In genomic region chr1:99004270-99005141, GRCh38 we compare ENCODE assay signal across 8 cellular contexts. TPM values are rescaled to one million over a fixed set of nuclear protein-coding genes. Genes with fewer than 3 reads are reported as not detected.
DNase-seq lines count a peak whose midpoint lies in the region; ATAC-seq and TF ChIP-seq lines count a peak whose summit lies in the region.

PLPPR5 (minus strand) TSS chr1:99004861; CDS start chr1:99004671, 190 bp downstream.

- intact Hi-C loops in transverse colon (cut with DNase I; ENCODE audit: low total_unique reads) (no loop called here), CD14-positive monocyte (cut with micrococcal nuclease) (no loop called here)

- peak; percentile 53 for TF ChIP-seq CTCF in WERI-Rb-1 (IDR thresholded peaks at IDR 0.05; ENCODE audit: low read depth, low read length)
- TF ChIP-seq CTCF in transverse colon (IDR thresholded peaks at IDR 0.05) = no peak
- TF ChIP-seq CTCF in CD14-positive monocyte (IDR thresholded peaks at IDR 0.05) = no peak

- H3K9me3 Mint-ChIP-seq in CD14-positive monocyte = peaks cover 0 to 7% (median 4%) of the 10 kb centered on the region in 7 donors

- DNase-seq in NCI-H146 (lab: John Stamatoyannopoulos, UW) = peak; percentile 14
- DNase-seq in NCI-H146 treated with DMSO at 0.1 percent for 48 hours (lab: John Stamatoyannopoulos, UW; ENCODE audit: unreplicated experiment) = no peak
- DNase-seq in WERI-Rb-1 = peak; percentile 65
- DNase-seq in effector memory CD4-positive, alpha-beta T cell = no peak
- DNase-seq in transverse colon = no peak
- DNase-seq in CD14-positive monocyte (ENCODE audit: low spot score) = no peak

- peaks cover 37 to 61% (median 49%) of the 10 kb centered on the region in 3 donors for H3K27me3 Mint-ChIP-seq in CD14-positive monocyte (ENCODE audit: low read depth in 3 of 3)

- in situ Hi-C loops in transverse colon (cut with MboI; ENCODE audit: low pct_ligation_motif_present in 1 of 4, low pct_unique_long_range_greater_than_20kb in 1 of 4, low sequenced_read_pairs in 3 of 4) = no loop called here

- no peaks in the 10 kb centered on the region for H3K9me3 ChIP-seq in WERI-Rb-1 (ENCODE audit: severe bottlenecking)
- no peaks in the 10 kb centered on the region for H3K9me3 ChIP-seq in effector memory CD4-positive, alpha-beta T cell (ENCODE audit: control insufficient read depth, low read length)
- H3K9me3 ChIP-seq in mesodermal cell (ENCODE audit: control insufficient read depth, low read length) = no peaks in the 10 kb centered on the region
- no peaks in the 10 kb centered on the region for H3K9me3 ChIP-seq in transverse colon

- H3K27me3 ChIP-seq in WERI-Rb-1 (ENCODE audit: insufficient read depth, low read depth, severe bottlenecking) (no peaks in the 10 kb centered on the region), transverse colon (peaks cover 66% of the 10 kb centered on the region)
- H3K27me3 ChIP-seq in effector memory CD4-positive, alpha-beta T cell (replicated peaks; ENCODE audit: control insufficient read depth, insufficient read depth, low read length, poor library complexity, severe bottlenecking) = peaks cover 19% of the 10 kb centered on the region

- ATAC-seq in GM19035 (IDR thresholded peaks at IDR 0.05; ENCODE audit: unreplicated experiment) = no peak

- no peaks in the 10 kb centered on the region for H3K36me3 Mint-ChIP-seq in CD14-positive monocyte

- TF ChIP-seq POLR2A in transverse colon (IDR thresholded peaks at IDR 0.05) = no peak

- H3K36me3 ChIP-seq in WERI-Rb-1 (no peaks in the 10 kb centered on the region), mesodermal cell (ENCODE audit: control insufficient read depth, insufficient read depth, low read length) (no peaks in the 10 kb centered on the region), transverse colon (no peaks in the 10 kb centered on the region)
- no peaks in the 10 kb centered on the region for H3K36me3 ChIP-seq in effector memory CD4-positive, alpha-beta T cell (ENCODE audit: control insufficient read depth, insufficient read depth, low read length)

- TF ChIP-seq EP300 in transverse colon (IDR thresholded peaks at IDR 0.05; ENCODE audit: low read depth) = no peak

- peaks cover 6% of the 10 kb centered on the region for H3K4me1 ChIP-seq in effector memory CD4-positive, alpha-beta T cell (ENCODE audit: control insufficient read depth, insufficient read depth, low read length, poor library complexity, severe bottlenecking)
- H3K4me1 ChIP-seq in mesodermal cell (ENCODE audit: control insufficient read depth, insufficient read depth, low read length, poor library complexity, severe bottlenecking) (peaks cover 8% of the 10 kb centered on the region), transverse colon (peaks cover 0 to 10% (median 3%) of the 10 kb centered on the region in 4 donors)

- 0 to 1% methylated on average over 64 to 65 of the region's 101 CpGs for WGBS in mesodermal cell (ENCODE audit: insufficient coverage in 2 of 2), 2 experiments
- WGBS in transverse colon (ENCODE audit: low coverage in 1 of 2), 2 donors = 8% methylated on average over 43 of the region's 101 CpGs; no CpG with 5 or more reads in 1 of the 2 donors

- H3K27ac Mint-ChIP-seq in CD14-positive monocyte = peak within 1 kb of the TSS in 1 of 7 donors; percentile 58

- no peaks in the 10 kb centered on the region for H3K4me1 Mint-ChIP-seq in CD14-positive monocyte

- H3K27ac ChIP-seq in WERI-Rb-1 (no peak within 1 kb of the TSS), mesodermal cell (ENCODE audit: low read depth, low read length, severe bottlenecking) (no peak within 1 kb of the TSS), transverse colon (no peak within 1 kb of the TSS)
- H3K27ac ChIP-seq in effector memory CD4-positive, alpha-beta T cell (ENCODE audit: insufficient read depth, low read length, poor library complexity, severe bottlenecking) = no peak within 1 kb of the TSS

- H3K4me3 ChIP-seq in WERI-Rb-1 (ENCODE audit: low read depth, low read length) (peak within 1 kb of the TSS; percentile 60), mesodermal cell (ENCODE audit: extremely low read depth, insufficient read depth, low read length, poor library complexity, severe bottlenecking) (peak within 1 kb of the TSS; percentile 57), transverse colon (peak within 1 kb of the TSS in 3 of 4 donors; percentile 8 to 34 (median 30))
- peak within 1 kb of the TSS; percentile 44 for H3K4me3 ChIP-seq in effector memory CD4-positive, alpha-beta T cell (ENCODE audit: insufficient read depth, low read depth, low read length, poor library complexity, severe bottlenecking)

- H3K4me3 Mint-ChIP-seq in CD14-positive monocyte = peak within 1 kb of the TSS in 1 of 2 donors; percentile 76

RNA-seq across cellular contexts. Expression of gene PLPPR5, which starts in this region (rescaled TPM):
- 10.1 TPM for polyA plus RNA-seq in mesodermal cell (2013, experiment 1 of 2)
- 10.8 TPM for polyA plus RNA-seq in mesodermal cell (2013, experiment 2 of 2)
- under 1 TPM in 2 of 4 donors, not detected in 2; 0.14 to 0.16 TPM for total RNA-seq in transverse colon
- not detected for polyA plus RNA-seq in CD14-positive monocyte

Comparison
In these comparisons a context has a peak if more than half of its experiments do, and no peak if none do; other contexts are left out.
1. DNase-seq: peak in NCI-H146 (single experiment) and WERI-Rb-1 (single experiment); none in NCI-H146 treated with DMSO at 0.1 percent for 48 hours (single experiment), effector memory CD4-positive, alpha-beta T cell (0 of 3), transverse colon (single experiment) and CD14-positive monocyte (single experiment).
2. Peak in every context shown above with its lines, with median percentiles within 50 percentile points of each other: H3K4me3 ChIP-seq.